In the genomic region with DNA sequence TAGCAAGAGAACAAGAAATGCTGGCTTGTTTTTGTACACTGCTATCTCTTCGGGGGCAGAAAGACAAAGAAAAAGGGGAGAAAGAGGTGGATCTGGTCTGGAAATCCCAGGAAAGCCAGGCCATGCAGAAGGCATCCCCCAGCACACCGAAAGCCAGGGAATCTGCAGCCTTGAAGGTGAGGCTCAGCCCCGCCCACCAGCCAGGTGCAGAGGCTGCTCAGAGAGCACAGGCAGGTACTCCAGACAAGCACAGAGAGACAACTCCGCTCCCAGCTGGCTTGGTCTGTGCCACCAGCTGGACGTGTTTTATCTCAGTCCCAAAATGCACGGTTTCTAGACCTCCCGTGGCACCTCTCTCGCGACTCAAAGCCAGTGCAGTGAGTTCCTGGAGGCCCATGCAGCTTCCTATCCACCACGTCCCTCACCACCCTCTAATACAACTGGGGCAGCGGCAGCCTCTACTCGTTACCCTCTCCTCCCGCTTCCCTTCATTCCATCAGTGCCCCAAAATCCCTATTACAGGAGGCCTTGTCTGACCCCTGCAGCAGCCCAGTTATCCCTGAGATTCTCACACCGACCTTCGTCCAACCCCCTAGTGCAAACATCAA, we compare ENCODE assay signal across 13 cellular contexts.
A peak's percentile ranks its signal among the peaks of the same experiment; 100 is the strongest.
DNase-seq lines count a peak whose midpoint lies in the region; ATAC-seq, FAIRE-seq and TF ChIP-seq lines count a peak whose summit lies in the region.
"Had no signal": no experiment of that assay in that cellular context is flagged by ENCODE, and none has a peak within 500 bp of the region (broad histone marks: within the 10 kb centered on the region; RNA-seq: fewer than 3 reads in every experiment).

No MANE protein-coding gene starts in this region.

- H3K9me3 ChIP-seq in gastroesophageal sphincter = no peaks in the 10 kb centered on the region
- H3K9me3 ChIP-seq in pancreas = no peaks in the 10 kb centered on the region
- H3K9me3 ChIP-seq: adrenal gland had no signal

- H3K27me3 ChIP-seq in gastroesophageal sphincter = no peaks in the 10 kb centered on the region
- H3K27me3 ChIP-seq in pancreas = no peaks in the 10 kb centered on the region
- H3K27me3 ChIP-seq: adrenal gland had no signal

- no peak for TF ChIP-seq EP300 in gastroesophageal sphincter (IDR thresholded peaks at IDR 0.05)

- FAIRE-seq in pancreas (lab: Jason Lieb, UNC) = no peak

- intact Hi-C loops in pancreas (cut with DNase I) = no loop called here

- H3K4me3 ChIP-seq in gastroesophageal sphincter (no peak overlapping the region), pancreas (no peak overlapping the region)
- H3K4me3 ChIP-seq: adrenal gland, coronary artery had no signal

- no peak for TF ChIP-seq POLR2A in gastroesophageal sphincter (IDR thresholded peaks at IDR 0.05)

- H3K4me1 ChIP-seq in gastroesophageal sphincter (peaks cover 0 to 74% (median 11%) of the 10 kb centered on the region in 3 donors), pancreas (no peaks in the 10 kb centered on the region)
- H3K4me1 ChIP-seq: adrenal gland had no signal

- ATAC-seq in gastroesophageal sphincter (no peak), pancreas (peak; percentile 61 to 91 (median 78)), GM18511 (IDR thresholded peaks at IDR 0.05; ENCODE audit: unreplicated experiment) (no peak), GM19452 (IDR thresholded peaks at IDR 0.05; ENCODE audit: unreplicated experiment) (no peak)
- ATAC-seq: HCT116; stimulated activated effector memory CD8-positive, alpha-beta T cell treated with anti-CD3 and anti-CD28 coated beads, Interleukin-12 subunit alpha, Interleukin-12 subunit beta, amount 100 ng/mL, for 72 hours had no signal

- peak; percentile 60 for DNase-seq in DMS53 treated with DMSO at 0.1 percent for 48 hours (lab: John Stamatoyannopoulos, UW; ENCODE audit: unreplicated experiment)
- DNase-seq in NCI-H187 treated with DMSO at 0.1 percent for 48 hours (lab: John Stamatoyannopoulos, UW) = peak; percentile 21
- peak in 2 of 6 donors; percentile 40 to 60 for DNase-seq in pancreas
- DNase-seq in glomerular visceral epithelial cell (ENCODE audit: extremely low spot score) = no peak
- DNase-seq in SIG-M5 (lab: John Stamatoyannopoulos, UW) = no peak
- DNase-seq: activated CD4-positive, CD25-positive, alpha-beta regulatory T cell had no signal

- H3K36me3 ChIP-seq in gastroesophageal sphincter (no peaks in the 10 kb centered on the region), pancreas (no peaks in the 10 kb centered on the region)
- H3K36me3 ChIP-seq: adrenal gland had no signal

- no peak for TF ChIP-seq CTCF in gastroesophageal sphincter (IDR thresholded peaks at IDR 0.05)
- TF ChIP-seq CTCF in pancreas (IDR thresholded peaks at IDR 0.05) = no peak

- WGBS in gastroesophageal sphincter (ENCODE audit: low coverage in 1 of 2), 2 donors = 84 to 86% methylated on average over 12 to 13 of the region's 15 CpGs
- WGBS in pancreas, 2 donors = 42 to 54% methylated on average over 15 of the region's 15 CpGs

- peak overlapping the region in 3 of 4 donors; percentile 72 to 75 (median 73) for H3K27ac ChIP-seq in gastroesophageal sphincter
- no peak overlapping the region for H3K27ac ChIP-seq in pancreas
- H3K27ac ChIP-seq: coronary artery had no signal

Comparison
In these comparisons a context has a peak if more than half of its experiments do, and no peak if none do; other contexts are left out.
1. DNase-seq: peak in DMS53 treated with DMSO at 0.1 percent for 48 hours (single experiment) and NCI-H187 treated with DMSO at 0.1 percent for 48 hours (single experiment); none in glomerular visceral epithelial cell (single experiment) and SIG-M5 (single experiment).
2. ATAC-seq: peak in pancreas (4 of 4); none in gastroesophageal sphincter (single experiment), GM18511 (single experiment) and GM19452 (single experiment).
3. H3K27ac ChIP-seq: peak in gastroesophageal sphincter (3 of 4); none in pancreas (0 of 4).